Comparison of ENCODE assay signal across 19 cellular contexts in the genomic region with DNA sequence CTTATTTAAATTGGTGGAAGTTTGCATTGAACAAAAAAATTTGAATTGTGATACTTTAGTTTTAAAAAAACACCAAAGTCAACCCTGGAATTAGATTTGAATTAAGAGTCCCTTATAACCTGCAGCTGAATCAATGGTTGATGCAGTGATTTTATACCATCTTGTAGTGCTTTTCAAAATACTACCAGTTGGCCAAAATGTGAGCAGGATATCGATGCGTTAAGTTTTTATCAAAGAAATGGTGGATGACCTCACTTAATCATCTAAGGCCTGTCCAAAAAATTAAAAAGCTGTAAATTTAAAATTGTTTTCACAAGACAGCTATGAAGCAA. TPM values are rescaled to one million over a fixed set of nuclear protein-coding genes. Genes with fewer than 3 reads are reported as not detected.
DNase-seq lines count a peak whose midpoint lies in the region; ATAC-seq and TF ChIP-seq lines count a peak whose summit lies in the region.
"Had no signal": no experiment of that assay in that cellular context is flagged by ENCODE, and none has a peak within 500 bp of the region (broad histone marks: within the 10 kb centered on the region; RNA-seq: fewer than 3 reads in every experiment).

No MANE protein-coding gene starts in this region.

- BruUV-seq in HCT116 (replicated peaks; lab: Mats Ljungman, UMichigan): no TSS peak

- no peaks in the 10 kb centered on the region for H4K20me1 ChIP-seq in HCT116 (ENCODE audit: insufficient read depth)

- intact Hi-C loops in HCT116 (cut with micrococcal nuclease): no loop called here

- CTCF ChIA-PET in AG04450 (lab: Charles Lee): interaction anchor here (1.1 to 1.5 kb wide), 2 partner anchors 33 to 129 kb away, joined by 3 read pairs; no protein-coding TSS in a partner anchor
- CTCF ChIA-PET in HCT116 (lab: Charles Lee): no interaction called here

- no peak overlapping the region for H2AFZ ChIP-seq in HCT116 (ENCODE audit: low read depth, low read length, poor library complexity, severe bottlenecking)

- H3K4me2 ChIP-seq in HCT116 (ENCODE audit: low read length): peak overlapping the region; percentile 33; the same call in 1 of the 2 replicates

- H3K27me3 ChIP-seq in AG04450 (ENCODE audit: control insufficient read depth, insufficient read depth, low read length): no peaks in the 10 kb centered on the region
- H3K27me3 ChIP-seq in HCT116 (ENCODE audit: insufficient read depth, low read length): no peaks in the 10 kb centered on the region
- no peaks in the 10 kb centered on the region for H3K27me3 ChIP-seq in SJCRH30
- H3K27me3 ChIP-seq: adrenal gland had no signal

- H3K27me3 Mint-ChIP-seq in brain (peaks cover 1% of the 10 kb centered on the region), nephron progenitor cell (ENCODE audit: low read depth, poor library complexity) (peaks cover 13% of the 10 kb centered on the region)

- DNase-seq in AG04450 (ENCODE audit: low read depth, low spot score) (no peak), HCT116 (ENCODE audit: low read depth, low spot score) (no peak), nephron progenitor cell (no peak), SJCRH30 (no peak), SIG-M5 (lab: John Stamatoyannopoulos, UW) (no peak)
- DNase-seq in effector CD4-positive, alpha-beta T cell: no peak
- DNase-seq: activated CD4-positive, alpha-beta memory T cell treated with anti-CD3 and anti-CD28 coated beads for 36 hours; activated CD4-positive, alpha-beta T cell treated with anti-CD3 and anti-CD28 coated beads for 1 hour; activated naive CD4-positive, alpha-beta T cell treated with Interleukin-2 at 50 U/mL for 16 hours; GDM1; naive B cell; NK-92 treated with Interleukin-12 subunit alpha and Interleukin-12 subunit beta, amount 100 ng/mL, for 24 hours; stimulated activated naive CD8-positive, alpha-beta T cell treated with anti-CD3 and anti-CD28 coated beads, Interleukin-15, Interleukin-2, amounts not matched to agents 100 U/mL and 50 U/mL, for 24 hours had no signal

- TF ChIP-seq RAD21 in HCT116 (IDR thresholded peaks at IDR 0.05; ENCODE audit: low read depth): no peak

- H3K9me3 ChIP-seq in AG04450 (ENCODE audit: control insufficient read depth, insufficient read depth, low read length) (no peaks in the 10 kb centered on the region), HCT116 (ENCODE audit: control insufficient read depth in 1 of 2, insufficient read depth in 1 of 2, low read depth in 1 of 2, low read length in 2 of 2) (no peaks in the 10 kb centered on the region), SJCRH30 (replicated peaks) (no peaks in the 10 kb centered on the region)
- H3K9me3 ChIP-seq: adrenal gland had no signal

- H3K27ac ChIP-seq in AG04450 (ENCODE audit: low read depth, low read length) (peak overlapping the region; percentile 3), HCT116 (ENCODE audit: low read depth, low read length) (no peak overlapping the region), SJCRH30 (no peak overlapping the region; the same call in 1 of the 2 replicates)
- H3K27ac ChIP-seq: adrenal gland, skin epidermis had no signal

- H3K4me1 Mint-ChIP-seq in brain: peaks cover 48% of the 10 kb centered on the region
- H3K4me1 Mint-ChIP-seq in nephron progenitor cell: peaks cover 26% of the 10 kb centered on the region
- H3K4me1 Mint-ChIP-seq: IgD-negative memory B cell, naive B cell had no signal

- TF ChIP-seq CTCF in AG04450 (IDR thresholded peaks at IDR 0.05; ENCODE audit: low read depth, low read length) (no peak), HCT116 (IDR thresholded peaks at IDR 0.05 in 2 of 3, conservative IDR thresholded peaks at IDR 0.05 in 1 of 3; ENCODE audit: borderline replicate concordance in 1 of 3, insufficient read depth in 1 of 3, low read depth in 2 of 3, low read length in 2 of 3) (no peak), brain (conservative IDR thresholded peaks at IDR 0.05) (no peak), nephron progenitor cell (IDR thresholded peaks at IDR 0.05) (no peak)

- RAD21 ChIA-PET in HCT116 (lab: Charles Lee; ENCODE audit: low non-redundant PET in 1 of 2, low total read pairs in 2 of 2, uncharacterized antibody in 2 of 2, unreplicated experiment in 2 of 2): no interaction called here

- H3K9me2 ChIP-seq in HCT116 (ENCODE audit: insufficient read depth): no peaks in the 10 kb centered on the region

- H3K27ac Mint-ChIP-seq in brain: peak overlapping the region; percentile 39 to 96 (median 91)
- H3K27ac Mint-ChIP-seq in nephron progenitor cell: peak overlapping the region; percentile 66
- H3K27ac Mint-ChIP-seq: activated CD4-positive, alpha-beta memory T cell treated with anti-CD3 and anti-CD28 coated beads for 36 hours; IgD-negative memory B cell; naive B cell had no signal

- peak overlapping the region in 3 of 5 experiments; percentile 38 to 66 (median 65) for H3K4me3 Mint-ChIP-seq in brain
- H3K4me3 Mint-ChIP-seq in nephron progenitor cell: no peak overlapping the region
- H3K4me3 Mint-ChIP-seq: activated CD4-positive, alpha-beta memory T cell treated with anti-CD3 and anti-CD28 coated beads for 36 hours; IgD-negative memory B cell; mesothelial cell of epicardium; naive B cell had no signal

- ATAC-seq in HCT116 (no peak), GM21619 (IDR thresholded peaks at IDR 0.05; ENCODE audit: unreplicated experiment) (no peak)
- ATAC-seq: stimulated activated naive CD8-positive, alpha-beta T cell treated with anti-CD3 and anti-CD28 coated beads, Interleukin-15, Interleukin-2, amounts not matched to agents 100 U/mL and 50 U/mL, for 24 hours had no signal

- POLR2A ChIA-PET in AG04450 (lab: Yijun Ruan, JAX) (no interaction called here), HCT116 (lab: Charles Lee) (no interaction called here)

- H3K4me1 ChIP-seq in HCT116 (ENCODE audit: control insufficient read depth in 1 of 2, insufficient read depth in 2 of 2, low read length in 2 of 2): peaks cover 5 to 10% of the 10 kb centered on the region in 2 experiments; a peak in 3 of 4 replicates
- H3K4me1 ChIP-seq in SJCRH30: peaks cover 15% of the 10 kb centered on the region
- H3K4me1 ChIP-seq: adrenal gland had no signal

- no peak overlapping the region for H3K4me3 ChIP-seq in AG04450 (ENCODE audit: low read depth, low read length)
- H3K4me3 ChIP-seq in HCT116 (replicated peaks in 1 of 2; ENCODE audit: low read depth in 1 of 2, low read length in 2 of 2): no peak overlapping the region
- no peak overlapping the region for H3K4me3 ChIP-seq in SJCRH30
- H3K4me3 ChIP-seq: adrenal gland, skin epidermis had no signal

- no peaks in the 10 kb centered on the region for H3K9me3 Mint-ChIP-seq in brain
- no peaks in the 10 kb centered on the region for H3K9me3 Mint-ChIP-seq in nephron progenitor cell
- H3K9me3 Mint-ChIP-seq: activated CD4-positive, alpha-beta memory T cell treated with anti-CD3 and anti-CD28 coated beads for 36 hours; mesothelial cell of epicardium had no signal

- no peak for TF ChIP-seq POLR2A in HCT116 (IDR thresholded peaks at IDR 0.05; ENCODE audit: borderline replicate concordance, extremely low read depth, insufficient read depth, insufficient read length)

- H3K36me3 Mint-ChIP-seq in brain (no peaks in the 10 kb centered on the region), nephron progenitor cell (ENCODE audit: low read depth) (no peaks in the 10 kb centered on the region)
- H3K36me3 Mint-ChIP-seq: activated CD4-positive, alpha-beta memory T cell treated with anti-CD3 and anti-CD28 coated beads for 36 hours; mesothelial cell of epicardium; naive B cell had no signal

- no peaks in the 10 kb centered on the region for H3K79me2 ChIP-seq in HCT116 (ENCODE audit: insufficient read depth, low read length)

- no peaks in the 10 kb centered on the region for H3K36me3 ChIP-seq in HCT116 (ENCODE audit: control insufficient read depth in 1 of 2, insufficient read depth in 2 of 2, low read length in 2 of 2)
- no peaks in the 10 kb centered on the region for H3K36me3 ChIP-seq in SJCRH30
- H3K36me3 ChIP-seq: adrenal gland had no signal

- no peak overlapping the region for H3K9ac ChIP-seq in HCT116 (ENCODE audit: low read length)

TF ChIP-seq in HCT116, 20 proteins besides CTCF, POLR2A, EP300 and RAD21:
- 0 out of 2 replicates have a peak, but pooled peaks have one; percentile 3 for TF ChIP-seq CEBPB (IDR thresholded peaks at IDR 0.05; ENCODE audit: low read depth)
- no peak for TF ChIP-seq SIN3A (IDR thresholded peaks at IDR 0.05; ENCODE audit: low read depth)

RNA-seq across cellular contexts. Expression of a gene that starts 48.2 kb away (rescaled TPM):
- polyA plus RNA-seq in AG04450 (2011; rRNA removed) (4.5 and 5.0 TPM in 2 replicates), brain (ENCODE audit: insufficient read depth, low read depth, low replicate concordance) (3.6 TPM)
- 3.8 and 5.2 TPM in 2 replicates for polyA minus RNA-seq in AG04450 (2011; rRNA and poly(A)+ RNA removed)
- 11.6 TPM for total RNA-seq in HCT116 (2021; ENCODE audit: unreplicated experiment)
- 6.7 and 8.8 TPM in 2 replicates for polyA plus RNA-seq in HCT116 (2012)
- 13.6 and 14.6 TPM in 2 replicates for total RNA-seq in SJCRH30 (2014; rRNA removed; shearing (Covaris generic))
- polyA plus RNA-seq: IgD-negative memory B cell had no signal
